Comparison of ENCODE assay signal across 7 cellular contexts in genomic region chr17:65664696-65665095, GRCh38.
"Had no signal": no experiment of that assay in that cellular context is flagged by ENCODE, and none has a peak within 500 bp of the region (broad histone marks: within the 10 kb centered on the region; RNA-seq: fewer than 3 reads in every experiment).

No MANE protein-coding gene starts in this region.

- ATAC-seq: GM23338, HCT116 had no signal

- H3K36me3 ChIP-seq: HAP-1 had no signal

- H3K9me3 ChIP-seq: HAP-1 had no signal

- H2AFZ ChIP-seq: GM23338 had no signal

- H3K4me2 ChIP-seq: GM23338 had no signal

- H3K4me3 ChIP-seq: GM23338, HAP-1 had no signal

- DNase-seq: HFFc6, KBM-7 had no signal

- FAIRE-seq: H1, H54 had no signal
